9 cellular contexts compared by ENCODE assay signal in genomic region chr9:131776473-131776872, GRCh38. TPM values are rescaled to one million over a fixed set of nuclear protein-coding genes. Genes with fewer than 3 reads are reported as not detected.
A peak's percentile ranks its signal among the peaks of the same experiment; 100 is the strongest.
DNase-seq lines count a peak whose midpoint lies in the region; ATAC-seq and TF ChIP-seq lines count a peak whose summit lies in the region.
"Had no signal": no experiment of that assay in that cellular context is flagged by ENCODE, and none has a peak within 500 bp of the region (broad histone marks: within the 10 kb centered on the region; RNA-seq: fewer than 3 reads in every experiment).

No MANE protein-coding gene starts in this region.

- WGBS in esophagus squamous epithelium, 2 donors, result 14 to 40% methylated on average over 1 to 6 of the region's 7 CpGs

- H3K9me3 ChIP-seq in esophagus squamous epithelium, result no peaks in the 10 kb centered on the region

- CTCF ChIA-PET in RWPE1 (lab: Yijun Ruan, JAX), result no interaction called here

- H3K27ac ChIP-seq in RWPE1, result no peak overlapping the region
- no peak overlapping the region for H3K27ac ChIP-seq in esophagus squamous epithelium
- H3K27ac ChIP-seq: KMS-11 had no signal

- DNase-seq in activated T-cell treated with anti-CD3 and anti-CD28 coated beads for 48 hours (ENCODE audit: low read depth) (peak; percentile 16), activated T-cell treated with anti-CD3 and anti-CD28 coated beads for 4 hours (no peak), RWPE1 (ENCODE audit: low spot score) (peak; percentile 69), erythroblast (lab: John Stamatoyannopoulos, UW) (peak; percentile 44 to 59), esophagus squamous epithelium (lab: John Stamatoyannopoulos, UW) (no peak), NCI-H1105 (lab: John Stamatoyannopoulos, UW) (no peak)
- DNase-seq in stimulated activated CD4-positive, alpha-beta T cell treated with anti-CD3 and anti-CD28 coated beads, Interleukin-1b, Interleukin-23, amount 100 ng/mL, for 48 hours, result peak; percentile 25

- H3K36me3 ChIP-seq in esophagus squamous epithelium, result no peaks in the 10 kb centered on the region

- TF ChIP-seq CTCF in RWPE1 (conservative IDR thresholded peaks at IDR 0.05; ENCODE audit: low read depth), result no peak
- no peak for TF ChIP-seq CTCF in esophagus squamous epithelium (IDR thresholded peaks at IDR 0.05)

- POLR2A ChIA-PET in RWPE1 (lab: Yijun Ruan, JAX; ENCODE audit: low non-redundant PET), result no interaction called here

- TF ChIP-seq POLR2A in erythroblast (IDR thresholded peaks at IDR 0.05; ENCODE audit: low read length) (no peak), esophagus squamous epithelium (IDR thresholded peaks at IDR 0.05) (no peak)

- intact Hi-C loops in esophagus squamous epithelium (cut with DNase I), result no loop called here

- no peaks in the 10 kb centered on the region for H3K4me1 ChIP-seq in esophagus squamous epithelium

- peaks cover 0 to 57% (median 0%) of the 10 kb centered on the region in 4 donors for H3K27me3 ChIP-seq in esophagus squamous epithelium

- H3K4me3 ChIP-seq in esophagus squamous epithelium, result no peak overlapping the region

- no peak for ATAC-seq in HG03097 (IDR thresholded peaks at IDR 0.05; ENCODE audit: low FRiP score, unreplicated experiment)

RNA-seq across cellular contexts. Expression of gene RAPGEF1, which starts 36.6 kb away (rescaled TPM):
- 10 to 100 TPM; 12.2 to 40.4 (median 19.0) TPM for total RNA-seq in esophagus squamous epithelium

Comparison
In these comparisons a context has a peak if more than half of its experiments do, and no peak if none do; other contexts are left out.
1. DNase-seq: peak in activated T-cell treated with anti-CD3 and anti-CD28 coated beads for 48 hours (single experiment), RWPE1 (single experiment), erythroblast (2 of 2) and stimulated activated CD4-positive, alpha-beta T cell treated with anti-CD3 and anti-CD28 coated beads, Interleukin-1b, Interleukin-23, amount 100 ng/mL, for 48 hours (single experiment); none in activated T-cell treated with anti-CD3 and anti-CD28 coated beads for 4 hours (single experiment), esophagus squamous epithelium (single experiment) and NCI-H1105 (single experiment).